ENCODE assay signal across 1 cellular context in the genomic region with DNA sequence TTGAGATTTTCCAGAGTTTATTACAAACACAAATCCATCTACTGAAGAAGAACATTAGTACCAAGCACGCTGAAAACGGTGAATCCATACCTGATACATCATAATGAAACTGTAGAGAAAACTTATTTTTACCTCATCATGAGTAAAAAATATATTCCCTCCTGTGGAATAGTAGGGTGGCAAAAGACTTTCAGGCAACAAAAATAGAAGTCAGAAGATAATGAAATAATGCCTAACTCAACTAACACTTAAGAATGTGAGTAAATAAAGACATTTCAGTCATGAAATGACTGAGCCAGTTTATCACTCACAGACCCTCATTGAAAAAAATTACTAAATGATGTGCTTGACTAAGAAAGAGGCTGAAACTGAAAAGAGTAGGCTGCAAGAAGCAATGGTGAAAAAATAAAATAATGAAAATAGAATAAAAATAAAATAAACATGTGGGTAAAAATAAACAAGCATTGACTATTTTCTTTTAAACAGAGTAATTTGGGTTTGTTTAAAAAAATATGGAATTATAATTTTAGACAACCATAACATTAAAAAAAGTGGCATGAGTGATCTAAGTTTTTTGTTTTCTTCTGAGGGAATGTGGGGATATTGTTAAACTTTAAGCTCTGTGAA.
TF ChIP-seq lines count a peak whose summit lies in the region.

No MANE protein-coding gene starts in this region.

TF ChIP-seq in GM12878, 131 proteins besides CTCF, POLR2A, EP300 and RAD21 (continued from another document and continues in another):
- TF ChIP-seq PRDM15 (CRISPR knock-in tag; IDR thresholded peaks at IDR 0.05) (no peak), HDAC2 (IDR thresholded peaks at IDR 0.05) (no peak), RBBP5 (conservative IDR thresholded peaks at IDR 0.05) (no peak), NFXL1 (IDR thresholded peaks at IDR 0.05; ENCODE audit: borderline replicate concordance) (no peak), CREB1 (IDR thresholded peaks at IDR 0.05; ENCODE audit: low read depth) (peak; percentile 53; the same call in 1 of the 2 replicates), ZNF592 (IDR thresholded peaks at IDR 0.05) (peak; percentile 87), SIX5 (IDR thresholded peaks at IDR 0.05; ENCODE audit: low read depth, low read length, severe bottlenecking) (no peak), SMAD1 (IDR thresholded peaks at IDR 0.05; ENCODE audit: low read depth, partially characterized antibody) (peak; percentile 72), YBX1 (IDR thresholded peaks at IDR 0.05) (no peak), FOS (IDR thresholded peaks at IDR 0.05; ENCODE audit: borderline replicate concordance, extremely low read depth, insufficient read length) (no peak), NBN (IDR thresholded peaks at IDR 0.05) (peak; percentile 78; the same call in 1 of the 2 replicates), POLR2AphosphoS5 (IDR thresholded peaks at IDR 0.05; ENCODE audit: low read length) (no peak), RAD51 (IDR thresholded peaks at IDR 0.05) (peak; percentile 44; the same call in 1 of the 2 replicates), RB1 (IDR thresholded peaks at IDR 0.05; ENCODE audit: borderline replicate concordance) (no peak), BCL11A (IDR thresholded peaks at IDR 0.05; ENCODE audit: low read depth, low read length) (peak; percentile 88; the same call in 1 of the 2 replicates), BACH1 (IDR thresholded peaks at IDR 0.05; ENCODE audit: borderline replicate concordance) (peak; percentile 88; the same call in 1 of the 2 replicates), SRF (IDR thresholded peaks at IDR 0.05; ENCODE audit: low read depth in 2 of 2, low read length in 2 of 2) (0 out of 4 replicates have a peak, but pooled peaks of 1 of the 2 experiments have one; percentile 5), ZBED1 (IDR thresholded peaks at IDR 0.05; ENCODE audit: borderline replicate concordance) (peak; percentile 96), EZH2 (IDR thresholded peaks at IDR 0.05; ENCODE audit: borderline replicate concordance, control insufficient read depth, low read depth, low read length) (no peak), RFX5 (IDR thresholded peaks at IDR 0.05; ENCODE audit: low read depth, low read length) (no peak), TCF3 (IDR thresholded peaks at IDR 0.05; ENCODE audit: borderline replicate concordance, insufficient read depth, low read depth, low read length) (no peak), E2F8 (IDR thresholded peaks at IDR 0.05; ENCODE audit: low read depth, partially characterized antibody) (no peak), CREM (IDR thresholded peaks at IDR 0.05; ENCODE audit: low read depth) (peak; percentile 92), MYB (IDR thresholded peaks at IDR 0.05; ENCODE audit: borderline replicate concordance, low read depth, low read length) (no peak), CHD1 (IDR thresholded peaks at IDR 0.05; ENCODE audit: low read depth, low read length) (no peak), CBFB (IDR thresholded peaks at IDR 0.05; ENCODE audit: low read depth) (0 out of 2 replicates have a peak, but pooled peaks have one; percentile 26), ZNF207 (IDR thresholded peaks at IDR 0.05; ENCODE audit: borderline replicate concordance) (no peak), TARDBP (IDR thresholded peaks at IDR 0.05; ENCODE audit: borderline replicate concordance) (no peak), WRNIP1 (IDR thresholded peaks at IDR 0.05; ENCODE audit: borderline replicate concordance, low read depth, low read length) (no peak), MAX (IDR thresholded peaks at IDR 0.05; ENCODE audit: low read depth, low read length) (no peak), YY1 (IDR thresholded peaks at IDR 0.05; ENCODE audit: low read depth, low read length) (no peak), JUNB (IDR thresholded peaks at IDR 0.05) (peak; percentile 99)
- TF ChIP-seq, protein P1, sequence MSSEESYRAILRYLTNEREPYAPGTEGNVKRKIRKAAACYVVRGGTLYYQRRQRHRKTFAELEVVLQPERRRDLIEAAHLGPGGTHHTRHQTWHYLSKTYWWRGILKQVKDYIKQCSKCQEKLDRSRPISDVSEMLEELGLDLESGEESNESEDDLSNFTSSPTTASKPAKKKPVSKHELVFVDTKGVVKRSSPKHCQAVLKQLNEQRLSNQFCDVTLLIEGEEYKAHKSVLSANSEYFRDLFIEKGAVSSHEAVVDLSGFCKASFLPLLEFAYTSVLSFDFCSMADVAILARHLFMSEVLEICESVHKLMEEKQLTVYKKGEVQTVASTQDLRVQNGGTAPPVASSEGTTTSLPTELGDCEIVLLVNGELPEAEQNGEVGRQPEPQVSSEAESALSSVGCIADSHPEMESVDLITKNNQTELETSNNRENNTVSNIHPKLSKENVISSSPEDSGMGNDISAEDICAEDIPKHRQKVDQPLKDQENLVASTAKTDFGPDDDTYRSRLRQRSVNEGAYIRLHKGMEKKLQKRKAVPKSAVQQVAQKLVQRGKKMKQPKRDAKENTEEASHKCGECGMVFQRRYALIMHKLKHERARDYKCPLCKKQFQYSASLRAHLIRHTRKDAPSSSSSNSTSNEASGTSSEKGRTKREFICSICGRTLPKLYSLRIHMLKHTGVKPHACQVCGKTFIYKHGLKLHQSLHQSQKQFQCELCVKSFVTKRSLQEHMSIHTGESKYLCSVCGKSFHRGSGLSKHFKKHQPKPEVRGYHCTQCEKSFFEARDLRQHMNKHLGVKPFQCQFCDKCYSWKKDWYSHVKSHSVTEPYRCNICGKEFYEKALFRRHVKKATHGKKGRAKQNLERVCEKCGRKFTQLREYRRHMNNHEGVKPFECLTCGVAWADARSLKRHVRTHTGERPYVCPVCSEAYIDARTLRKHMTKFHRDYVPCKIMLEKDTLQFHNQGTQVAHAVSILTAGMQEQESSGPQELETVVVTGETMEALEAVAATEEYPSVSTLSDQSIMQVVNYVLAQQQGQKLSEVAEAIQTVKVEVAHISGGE (CRISPR knock-in tag; IDR thresholded peaks at IDR 0.05), result no peak
- TF ChIP-seq, protein P2, sequence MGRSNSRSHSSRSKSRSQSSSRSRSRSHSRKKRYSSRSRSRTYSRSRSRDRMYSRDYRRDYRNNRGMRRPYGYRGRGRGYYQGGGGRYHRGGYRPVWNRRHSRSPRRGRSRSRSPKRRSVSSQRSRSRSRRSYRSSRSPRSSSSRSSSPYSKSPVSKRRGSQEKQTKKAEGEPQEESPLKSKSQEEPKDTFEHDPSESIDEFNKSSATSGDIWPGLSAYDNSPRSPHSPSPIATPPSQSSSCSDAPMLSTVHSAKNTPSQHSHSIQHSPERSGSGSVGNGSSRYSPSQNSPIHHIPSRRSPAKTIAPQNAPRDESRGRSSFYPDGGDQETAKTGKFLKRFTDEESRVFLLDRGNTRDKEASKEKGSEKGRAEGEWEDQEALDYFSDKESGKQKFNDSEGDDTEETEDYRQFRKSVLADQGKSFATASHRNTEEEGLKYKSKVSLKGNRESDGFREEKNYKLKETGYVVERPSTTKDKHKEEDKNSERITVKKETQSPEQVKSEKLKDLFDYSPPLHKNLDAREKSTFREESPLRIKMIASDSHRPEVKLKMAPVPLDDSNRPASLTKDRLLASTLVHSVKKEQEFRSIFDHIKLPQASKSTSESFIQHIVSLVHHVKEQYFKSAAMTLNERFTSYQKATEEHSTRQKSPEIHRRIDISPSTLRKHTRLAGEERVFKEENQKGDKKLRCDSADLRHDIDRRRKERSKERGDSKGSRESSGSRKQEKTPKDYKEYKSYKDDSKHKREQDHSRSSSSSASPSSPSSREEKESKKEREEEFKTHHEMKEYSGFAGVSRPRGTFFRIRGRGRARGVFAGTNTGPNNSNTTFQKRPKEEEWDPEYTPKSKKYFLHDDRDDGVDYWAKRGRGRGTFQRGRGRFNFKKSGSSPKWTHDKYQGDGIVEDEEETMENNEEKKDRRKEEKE (IDR thresholded peaks at IDR 0.05), result no peak
- TF ChIP-seq, protein P3, sequence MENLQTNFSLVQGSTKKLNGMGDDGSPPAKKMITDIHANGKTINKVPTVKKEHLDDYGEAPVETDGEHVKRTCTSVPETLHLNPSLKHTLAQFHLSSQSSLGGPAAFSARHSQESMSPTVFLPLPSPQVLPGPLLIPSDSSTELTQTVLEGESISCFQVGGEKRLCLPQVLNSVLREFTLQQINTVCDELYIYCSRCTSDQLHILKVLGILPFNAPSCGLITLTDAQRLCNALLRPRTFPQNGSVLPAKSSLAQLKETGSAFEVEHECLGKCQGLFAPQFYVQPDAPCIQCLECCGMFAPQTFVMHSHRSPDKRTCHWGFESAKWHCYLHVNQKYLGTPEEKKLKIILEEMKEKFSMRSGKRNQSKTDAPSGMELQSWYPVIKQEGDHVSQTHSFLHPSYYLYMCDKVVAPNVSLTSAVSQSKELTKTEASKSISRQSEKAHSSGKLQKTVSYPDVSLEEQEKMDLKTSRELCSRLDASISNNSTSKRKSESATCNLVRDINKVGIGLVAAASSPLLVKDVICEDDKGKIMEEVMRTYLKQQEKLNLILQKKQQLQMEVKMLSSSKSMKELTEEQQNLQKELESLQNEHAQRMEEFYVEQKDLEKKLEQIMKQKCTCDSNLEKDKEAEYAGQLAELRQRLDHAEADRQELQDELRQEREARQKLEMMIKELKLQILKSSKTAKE (IDR thresholded peaks at IDR 0.05; ENCODE audit: low read depth, poor library complexity, severe bottlenecking), result peak; percentile 98
